Comparison of ENCODE assay signal across 25 cellular contexts in genomic region chr20:21344216-21344615, GRCh38. TPM values are rescaled to one million over a fixed set of nuclear protein-coding genes. Genes with fewer than 3 reads are reported as not detected.
"Had no signal": no experiment of that assay in that cellular context is flagged by ENCODE, and none has a peak within 500 bp of the region (broad histone marks: within the 10 kb centered on the region; RNA-seq: fewer than 3 reads in every experiment).

No MANE protein-coding gene starts in this region.

- ATAC-seq: activated naive CD4-positive, alpha-beta T cell treated with anti-CD3 and anti-CD28 coated beads, Interleukin-2, amount 50 U/mL, for 72 hours; activated naive CD8-positive, alpha-beta T cell treated with anti-CD3 and anti-CD28 coated beads, Interleukin-2, amount 50 U/mL, for 24 hours; activated T-cell treated with anti-CD3 and anti-CD28 coated beads, Interleukin-2, amount 50 U/mL, for 4 hours; K562; T-helper 17 cell had no signal

- H3K4me1 ChIP-seq: Peyer's patch had no signal

- H3K27ac ChIP-seq: Peyer's patch had no signal

- H3K9me3 Mint-ChIP-seq: activated CD4-positive, alpha-beta memory T cell treated with anti-CD3 and anti-CD28 coated beads for 36 hours; activated CD4-positive, alpha-beta T cell treated with anti-CD3 and anti-CD28 coated beads, Interleukin-2, amount 10 ng/mL, durations not matched to agents 7 days and 5 days; activated naive CD4-positive, alpha-beta T cell treated with anti-CD3 and anti-CD28 coated beads, Interleukin-2, amount 50 U/mL, for 72 hours; activated naive CD8-positive, alpha-beta T cell treated with anti-CD3 and anti-CD28 coated beads, Interleukin-2, amount 50 U/mL, for 24 hours; activated T-cell treated with anti-CD3 and anti-CD28 coated beads, Interleukin-2, amount 50 U/mL, for 4 hours had no signal

- H3K27me3 Mint-ChIP-seq: activated CD4-positive, alpha-beta memory T cell treated with anti-CD3 and anti-CD28 coated beads for 36 hours; activated CD4-positive, alpha-beta T cell treated with anti-CD3 and anti-CD28 coated beads, Interleukin-2, amount 10 ng/mL, durations not matched to agents 7 days and 5 days; activated naive CD8-positive, alpha-beta T cell treated with anti-CD3 and anti-CD28 coated beads, Interleukin-2, amount 50 U/mL, for 24 hours; T-helper 17 cell had no signal

- H3K4me1 Mint-ChIP-seq: activated CD4-positive, alpha-beta T cell treated with anti-CD3 and anti-CD28 coated beads, Interleukin-2, amount 10 ng/mL, durations not matched to agents 7 days and 5 days; activated naive CD8-positive, alpha-beta T cell treated with anti-CD3 and anti-CD28 coated beads, Interleukin-2, amount 50 U/mL, for 24 hours had no signal

- H3K27ac Mint-ChIP-seq: activated CD4-positive, alpha-beta memory T cell treated with anti-CD3 and anti-CD28 coated beads for 36 hours; activated CD4-positive, alpha-beta T cell treated with anti-CD3 and anti-CD28 coated beads, Interleukin-2, amount 10 ng/mL, durations not matched to agents 7 days and 5 days; activated naive CD4-positive, alpha-beta T cell treated with anti-CD3 and anti-CD28 coated beads, Interleukin-2, amount 50 U/mL, for 72 hours; activated naive CD8-positive, alpha-beta T cell treated with anti-CD3 and anti-CD28 coated beads, Interleukin-2, amount 50 U/mL, for 24 hours; T-helper 17 cell had no signal

- FAIRE-seq: K562 had no signal

- H3K27me3 ChIP-seq: Peyer's patch had no signal

- DNase-seq: activated CD4-positive, alpha-beta memory T cell treated with anti-CD3 and anti-CD28 coated beads for 36 hours; activated CD4-positive, alpha-beta T cell treated with anti-CD3 and anti-CD28 coated beads, Interleukin-2, amount 10 ng/mL, durations not matched to agents 7 days and 5 days; activated CD4-positive, CD25-positive, alpha-beta regulatory T cell; activated CD8-positive, alpha-beta memory T cell treated with anti-CD3 and anti-CD28 coated beads for 24 hours; activated effector memory CD4-positive, alpha-beta T cell treated with anti-CD3 and anti-CD28 coated beads, Interleukin-2, amount 50 U/mL, for 16 hours; activated naive CD4-positive, alpha-beta T cell treated with Interleukin-2 at 50 U/mL for 16 hours; activated naive CD8-positive, alpha-beta T cell treated with anti-CD3 and anti-CD28 coated beads, Interleukin-2, amount 50 U/mL, for 24 hours; activated T-cell treated with anti-CD3 and anti-CD28 coated beads, Interleukin-2, amount 50 U/mL, for 4 hours; amygdala; cerebellar nuclear complex; Karpas-422; NCI-H1048; NCI-H146; NCI-H1930; NCI-H2171; NCI-H2227 treated with DMSO at 0.1 percent for 48 hours; NCI-H526 treated with DMSO at 0.1 percent for 48 hours; Peyer's patch; SHP77; T-helper 17 cell; T-helper 9 cell had no signal

- H3K4me3 ChIP-seq: K562, Peyer's patch had no signal

- H3K9me3 ChIP-seq: Peyer's patch had no signal

- H3K4me3 Mint-ChIP-seq: activated CD4-positive, alpha-beta memory T cell treated with anti-CD3 and anti-CD28 coated beads for 36 hours; activated CD4-positive, alpha-beta T cell treated with anti-CD3 and anti-CD28 coated beads, Interleukin-2, amount 10 ng/mL, durations not matched to agents 7 days and 5 days; activated naive CD8-positive, alpha-beta T cell treated with anti-CD3 and anti-CD28 coated beads, Interleukin-2, amount 50 U/mL, for 24 hours; activated T-cell treated with anti-CD3 and anti-CD28 coated beads, Interleukin-2, amount 50 U/mL, for 4 hours; T-helper 17 cell had no signal

RNA-seq across cellular contexts. Expression of gene NKX2-4, which starts 53.1 kb away (rescaled TPM):
- total RNA-seq: activated CD4-positive, alpha-beta memory T cell treated with anti-CD3 and anti-CD28 coated beads for 36 hours; activated CD4-positive, alpha-beta T cell treated with anti-CD3 and anti-CD28 coated beads, Interleukin-2, amount 10 ng/mL, durations not matched to agents 7 days and 5 days; activated naive CD4-positive, alpha-beta T cell treated with anti-CD3 and anti-CD28 coated beads, Interleukin-2, amount 50 U/mL, for 72 hours; activated T-cell treated with anti-CD3 and anti-CD28 coated beads, Interleukin-2, amount 50 U/mL, for 4 hours; cardiac septum; K562; NCI-H460; Peyer's patch; T-helper 17 cell had no signal
- polyA plus RNA-seq: K562 had no signal
